ENCODE assay signal across 1 cellular context in the genomic region with DNA sequence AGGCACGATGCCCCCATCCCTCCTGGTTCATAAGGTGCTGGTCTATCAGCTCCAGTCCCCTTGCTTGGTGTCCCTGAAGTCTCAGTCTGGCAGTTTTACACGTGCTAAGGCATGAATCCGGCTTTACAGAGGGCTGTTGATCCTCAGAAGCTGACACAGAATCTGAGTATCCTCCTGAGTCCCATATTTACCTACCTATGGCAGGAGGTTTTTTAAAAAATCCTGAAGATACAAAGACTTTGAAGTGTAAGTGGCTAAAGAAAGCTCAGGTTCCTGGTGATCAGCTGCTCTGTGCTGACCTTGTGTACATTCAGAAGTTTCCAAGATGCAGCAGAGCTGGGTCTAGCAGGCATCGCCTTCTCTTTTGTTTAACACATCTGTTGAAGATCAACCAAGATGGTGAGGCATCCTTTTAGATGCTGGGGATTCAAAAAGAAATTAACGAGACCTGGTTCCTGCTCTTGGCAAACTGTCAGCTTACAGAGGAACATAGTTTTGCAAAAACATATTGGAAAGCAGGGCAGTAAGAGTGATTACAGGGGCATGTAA.
TF ChIP-seq lines count a peak whose summit lies in the region.

No MANE protein-coding gene starts in this region.

TF ChIP-seq in H1, 55 proteins besides CTCF, POLR2A, EP300 and RAD21:
- TF ChIP-seq CHD1 (IDR thresholded peaks at IDR 0.05; ENCODE audit: low read depth, low read length) (no peak), PHF8 (conservative IDR thresholded peaks at IDR 0.05; ENCODE audit: low read depth, low read length) (no peak), KDM4A (IDR thresholded peaks at IDR 0.05; ENCODE audit: low read depth, low read length, severe bottlenecking) (no peak)
